8 cellular contexts compared by ENCODE assay signal in the genomic region with DNA sequence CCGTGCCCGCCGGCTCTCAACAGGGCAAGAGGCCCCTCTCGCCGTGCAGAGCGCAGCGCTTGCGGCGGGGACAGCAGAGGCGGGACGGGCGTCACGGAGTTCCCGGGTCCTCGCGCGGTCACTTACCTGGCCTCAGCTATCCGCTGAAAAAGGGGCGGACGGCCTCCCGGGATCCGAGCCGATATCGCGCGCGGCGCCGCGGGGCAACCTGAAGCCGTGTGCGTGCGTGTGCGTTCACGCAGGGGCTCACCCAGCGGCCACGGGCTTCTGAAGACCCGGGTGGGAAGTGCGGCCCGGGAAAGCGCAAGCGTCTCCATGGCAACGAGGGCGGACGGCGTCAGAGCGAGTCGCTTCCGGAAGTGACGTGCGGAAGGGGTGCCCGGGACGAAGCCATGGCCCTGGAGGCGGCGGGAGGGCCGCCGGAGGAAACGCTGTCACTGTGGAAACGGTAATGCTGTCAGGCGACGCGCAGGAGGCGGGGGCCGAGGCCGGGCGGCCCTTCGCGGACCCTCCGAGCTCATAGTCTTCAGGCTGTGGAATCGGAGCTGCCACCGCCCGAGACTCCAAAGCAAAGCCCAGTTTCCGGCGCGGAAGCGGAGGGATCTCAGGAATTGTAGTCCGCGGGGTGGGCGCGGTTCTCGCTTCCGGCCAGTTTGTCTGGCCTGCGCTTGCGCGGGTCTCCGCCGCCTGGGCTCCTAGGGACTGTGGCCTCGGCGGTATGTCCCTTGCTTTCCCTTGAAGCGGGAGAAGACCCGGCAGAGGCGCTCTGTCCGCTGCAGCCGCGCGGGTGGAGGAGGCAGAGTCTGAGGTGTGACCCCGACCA.
DNase-seq lines count a peak whose midpoint lies in the region; ATAC-seq lines count a peak whose summit lies in the region.

Gene ENDOV, plus strand, starts transcription at position 365 of the 823 bp plus-strand sequence. Its CDS starts 28 bp downstream, at position 393.

- H3K9ac ChIP-seq in HUES6 (ENCODE audit: low read length), result peak within 1 kb of the TSS; percentile 93
- H3K9ac ChIP-seq in NT2/D1 (ENCODE audit: insufficient read length, low read depth), result peak within 1 kb of the TSS; percentile 83

- H3K9me3 ChIP-seq in HUES6 (ENCODE audit: control insufficient read depth, insufficient read depth, low read depth, low read length) (no peaks in the 10 kb centered on the region), NT2/D1 (ENCODE audit: insufficient read depth, low read length) (no peaks in the 10 kb centered on the region)

- H3K4me3 Mint-ChIP-seq in effector memory CD8-positive, alpha-beta T cell, result peak within 1 kb of the TSS; percentile 85 to 90
- H3K4me3 Mint-ChIP-seq in memory B cell, result peak within 1 kb of the TSS; percentile 93

- DNase-seq in COR-L47 (lab: John Stamatoyannopoulos, UW) (peak; percentile 92), NT2/D1 (ENCODE audit: low read depth, low spot score) (peak; percentile 67), memory B cell (ENCODE audit: low spot score in 2 of 2) (peak; percentile 90)
- peak; percentile 74 to 87 (median 86) for DNase-seq in activated CD8-positive, alpha-beta memory T cell treated with anti-CD3 and anti-CD28 coated beads for 48 hours (ENCODE audit: low read depth in 2 of 3, low spot score in 2 of 3)
- DNase-seq in effector memory CD8-positive, alpha-beta T cell, result peak; percentile 89 to 92 (median 92)
- DNase-seq in stimulated activated CD4-positive, alpha-beta T cell treated with anti-CD3 and anti-CD28 coated beads, TNF-alpha, amount 100 ng/mL, for 48 hours (ENCODE audit: low read depth in 3 of 3), result peak; percentile 84 to 95 (median 89)

- peaks cover 19 to 36% of the 10 kb centered on the region in 2 donors for H3K4me1 Mint-ChIP-seq in effector memory CD8-positive, alpha-beta T cell (ENCODE audit: low read depth in 2 of 2)
- peaks cover 18% of the 10 kb centered on the region for H3K4me1 Mint-ChIP-seq in memory B cell

- peak within 1 kb of the TSS; percentile 94 for H3K27ac Mint-ChIP-seq in effector memory CD8-positive, alpha-beta T cell
- H3K27ac Mint-ChIP-seq in memory B cell, result peak within 1 kb of the TSS; percentile 72

- H3K27ac ChIP-seq in HUES6 (ENCODE audit: low read depth, low read length), result peak within 1 kb of the TSS; percentile 86

- peak within 1 kb of the TSS; percentile 88 for H3K4me3 ChIP-seq in HUES6 (ENCODE audit: low read depth, low read length)
- peak within 1 kb of the TSS; percentile 87 for H3K4me3 ChIP-seq in NT2/D1 (ENCODE audit: insufficient read length, low read depth)

- H3K27me3 ChIP-seq in HUES6 (ENCODE audit: control insufficient read depth, insufficient read depth, low read length) (peaks cover 39% of the 10 kb centered on the region), NT2/D1 (ENCODE audit: insufficient read depth, insufficient read length) (peaks cover 25% of the 10 kb centered on the region)

- no peaks in the 10 kb centered on the region for H3K9me3 Mint-ChIP-seq in effector memory CD8-positive, alpha-beta T cell
- no peaks in the 10 kb centered on the region for H3K9me3 Mint-ChIP-seq in memory B cell

- H3K4me1 ChIP-seq in HUES6 (ENCODE audit: control insufficient read depth, insufficient read depth, low read length) (no peaks in the 10 kb centered on the region), NT2/D1 (ENCODE audit: insufficient read depth, insufficient read length) (peaks cover 4% of the 10 kb centered on the region)

- H3K36me3 ChIP-seq in HUES6 (ENCODE audit: control insufficient read depth, insufficient read depth, low read length), result 0 out of 2 replicates have a peak, but pooled peaks cover 12% of the 10 kb centered on the region
- peaks cover 29% of the 10 kb centered on the region for H3K36me3 ChIP-seq in NT2/D1 (ENCODE audit: insufficient read depth, insufficient read length, low read length)

- H3K27me3 Mint-ChIP-seq in effector memory CD8-positive, alpha-beta T cell, result peaks cover 16 to 19% of the 10 kb centered on the region in 2 donors
- peaks cover 2% of the 10 kb centered on the region for H3K27me3 Mint-ChIP-seq in memory B cell

- peaks cover 29% of the 10 kb centered on the region for H3K36me3 Mint-ChIP-seq in effector memory CD8-positive, alpha-beta T cell (ENCODE audit: insufficient read depth)
- peaks cover 11% of the 10 kb centered on the region for H3K36me3 Mint-ChIP-seq in memory B cell

- peak; percentile 97 for ATAC-seq in GM21423 (IDR thresholded peaks at IDR 0.05; ENCODE audit: unreplicated experiment)
- ATAC-seq in effector memory CD8-positive, alpha-beta T cell (replicated peaks), result peak; percentile 92
- ATAC-seq in memory B cell (ENCODE audit: low read depth), result peak; percentile 95

Comparison
In these comparisons a context has a peak if more than half of its experiments do, and no peak if none do; other contexts are left out.
1. Peak in every context shown above with its lines: DNase-seq, ATAC-seq, H3K4me3 ChIP-seq and H3K27ac ChIP-seq.